In genomic region chr21:38987551-38988210, GRCh38 we compare ENCODE assay signal across 12 cellular contexts.
DNase-seq lines count a peak whose midpoint lies in the region; ATAC-seq and TF ChIP-seq lines count a peak whose summit lies in the region.
"Had no signal": no experiment of that assay in that cellular context is flagged by ENCODE, and none has a peak within 500 bp of the region (broad histone marks: within the 10 kb centered on the region; RNA-seq: fewer than 3 reads in every experiment).

No MANE protein-coding gene starts in this region.

- DNase-seq in cardiac muscle cell (ENCODE audit: low read depth in 1 of 2, low spot score in 1 of 2) (no peak), right atrium auricular region (ENCODE audit: low spot score) (no peak), colonic mucosa (no peak), neural progenitor cell (ENCODE audit: low spot score) (no peak), Calu3 (no peak), MM.1S (no peak), glutamatergic neuron (no peak)
- DNase-seq: dermis blood vessel endothelial cell, left colon had no signal

- peaks cover 54% of the 10 kb centered on the region for H3K4me1 ChIP-seq in cardiac muscle cell (ENCODE audit: low read depth)
- H3K4me1 ChIP-seq in right atrium auricular region, result peaks cover 0 to 79% of the 10 kb centered on the region in 2 donors
- peaks cover 12% of the 10 kb centered on the region for H3K4me1 ChIP-seq in colonic mucosa
- peaks cover 50% of the 10 kb centered on the region for H3K4me1 ChIP-seq in neural progenitor cell
- no peaks in the 10 kb centered on the region for H3K4me1 ChIP-seq in MM.1S (ENCODE audit: low read length)

- H3K36me3 ChIP-seq in cardiac muscle cell, result no peaks in the 10 kb centered on the region
- no peaks in the 10 kb centered on the region for H3K36me3 ChIP-seq in right atrium auricular region
- H3K36me3 ChIP-seq in colonic mucosa, result no peaks in the 10 kb centered on the region
- no peaks in the 10 kb centered on the region for H3K36me3 ChIP-seq in neural progenitor cell
- no peaks in the 10 kb centered on the region for H3K36me3 ChIP-seq in MM.1S (replicated peaks; ENCODE audit: insufficient read depth, low read length)

- H3K4me2 ChIP-seq in neural progenitor cell (peak overlapping the region; percentile 43), MM.1S (ENCODE audit: low read depth, low read length) (no peak overlapping the region)

- H2AFZ ChIP-seq in neural progenitor cell (replicated peaks) (no peak overlapping the region), MM.1S (ENCODE audit: low read length) (no peak overlapping the region)

- no peak for ATAC-seq in HG03097 (IDR thresholded peaks at IDR 0.05; ENCODE audit: low FRiP score, unreplicated experiment)
- ATAC-seq: left colon had no signal

- H3K27ac ChIP-seq in cardiac muscle cell, result peak overlapping the region; percentile 71
- peak overlapping the region in 1 of 2 donors; percentile 8 for H3K27ac ChIP-seq in right atrium auricular region
- peak overlapping the region; percentile 40 for H3K27ac ChIP-seq in colonic mucosa
- no peak overlapping the region for H3K27ac ChIP-seq in neural progenitor cell
- H3K27ac ChIP-seq in MM.1S (ENCODE audit: low read length), result no peak overlapping the region

- H3K9me3 Mint-ChIP-seq in neural progenitor cell (peaks cover 9% of the 10 kb centered on the region), Calu3 (ENCODE audit: low read depth, unreplicated experiment) (no peaks in the 10 kb centered on the region), glutamatergic neuron (ENCODE audit: unreplicated experiment) (peaks cover 7% of the 10 kb centered on the region)

- H3K27ac Mint-ChIP-seq in neural progenitor cell (peak overlapping the region; percentile 78), Calu3 (ENCODE audit: unreplicated experiment) (no peak overlapping the region), glutamatergic neuron (ENCODE audit: unreplicated experiment) (no peak overlapping the region)
- H3K27ac Mint-ChIP-seq: activated naive CD8-positive, alpha-beta T cell; progenitor cell of endocrine pancreas had no signal

- CTCF ChIA-PET in Calu3 (lab: Charles Lee), result no interaction called here

- TF ChIP-seq CTCF in cardiac muscle cell (IDR thresholded peaks at IDR 0.05; ENCODE audit: low read depth, low read length) (no peak), right atrium auricular region (IDR thresholded peaks at IDR 0.05) (no peak), colonic mucosa (IDR thresholded peaks at IDR 0.05) (no peak), neural progenitor cell (IDR thresholded peaks at IDR 0.05) (no peak), Calu3 (IDR thresholded peaks at IDR 0.05; ENCODE audit: unreplicated experiment) (no peak), MM.1S (IDR thresholded peaks at IDR 0.05; ENCODE audit: low read length) (no peak), glutamatergic neuron (IDR thresholded peaks at IDR 0.05; ENCODE audit: partially characterized antibody, unreplicated experiment) (no peak)

- H3K9me3 ChIP-seq in cardiac muscle cell (ENCODE audit: low read depth), result no peaks in the 10 kb centered on the region
- no peaks in the 10 kb centered on the region for H3K9me3 ChIP-seq in right atrium auricular region
- no peaks in the 10 kb centered on the region for H3K9me3 ChIP-seq in colonic mucosa
- H3K9me3 ChIP-seq in neural progenitor cell (ENCODE audit: low read depth), result no peaks in the 10 kb centered on the region
- no peaks in the 10 kb centered on the region for H3K9me3 ChIP-seq in MM.1S (replicated peaks; ENCODE audit: insufficient read depth, low read length)

- H3K79me2 ChIP-seq in neural progenitor cell (ENCODE audit: low read depth) (no peaks in the 10 kb centered on the region), MM.1S (ENCODE audit: low read length) (no peaks in the 10 kb centered on the region)

- H3K27me3 Mint-ChIP-seq in neural progenitor cell (ENCODE audit: insufficient read depth, low read depth) (peaks cover 19% of the 10 kb centered on the region), Calu3 (ENCODE audit: unreplicated experiment) (no peaks in the 10 kb centered on the region), glutamatergic neuron (ENCODE audit: unreplicated experiment) (no peaks in the 10 kb centered on the region)

- peaks cover 5% of the 10 kb centered on the region for H3K36me3 Mint-ChIP-seq in neural progenitor cell
- H3K36me3 Mint-ChIP-seq in Calu3 (ENCODE audit: insufficient read depth, unreplicated experiment), result no peaks in the 10 kb centered on the region
- H3K36me3 Mint-ChIP-seq in glutamatergic neuron (ENCODE audit: unreplicated experiment), result no peaks in the 10 kb centered on the region
- H3K36me3 Mint-ChIP-seq: activated naive CD8-positive, alpha-beta T cell had no signal

- H4K20me1 ChIP-seq in neural progenitor cell (ENCODE audit: low read depth) (no peaks in the 10 kb centered on the region), MM.1S (ENCODE audit: insufficient read depth, low read length) (no peaks in the 10 kb centered on the region)

- no peaks in the 10 kb centered on the region for H3K9me2 ChIP-seq in MM.1S (replicated peaks; ENCODE audit: insufficient read depth, low read length)

- intact Hi-C loops in colonic mucosa (cut with DNase I), result no loop called here
- intact Hi-C loops in Calu3 (cut with micrococcal nuclease; ENCODE audit: unreplicated experiment), result no loop called here

- H3F3A ChIP-seq in neural progenitor cell (ENCODE audit: low read depth) (peaks cover 40% of the 10 kb centered on the region), MM.1S (ENCODE audit: insufficient read depth, low read length) (no peaks in the 10 kb centered on the region)

- H3K4me3 ChIP-seq in cardiac muscle cell (no peak overlapping the region), right atrium auricular region (no peak overlapping the region), colonic mucosa (no peak overlapping the region), neural progenitor cell (no peak overlapping the region), MM.1S (ENCODE audit: low read length) (no peak overlapping the region)

- no TSS peak for BruUV-seq in Calu3 (replicated peaks; lab: Mats Ljungman, UMichigan)

- H3K4me1 Mint-ChIP-seq in neural progenitor cell, result peaks cover 76% of the 10 kb centered on the region
- no peaks in the 10 kb centered on the region for H3K4me1 Mint-ChIP-seq in Calu3 (ENCODE audit: low read depth, unreplicated experiment)
- H3K4me1 Mint-ChIP-seq in glutamatergic neuron (ENCODE audit: low read depth, unreplicated experiment), result peaks cover 35% of the 10 kb centered on the region

- H3K27me3 ChIP-seq in cardiac muscle cell (no peaks in the 10 kb centered on the region), right atrium auricular region (no peaks in the 10 kb centered on the region), colonic mucosa (no peaks in the 10 kb centered on the region), neural progenitor cell (no peaks in the 10 kb centered on the region), MM.1S (replicated peaks; ENCODE audit: insufficient read depth, low read length) (peaks cover 70% of the 10 kb centered on the region)

- peak overlapping the region; percentile 69 for H3K4me3 Mint-ChIP-seq in neural progenitor cell
- H3K4me3 Mint-ChIP-seq in Calu3 (ENCODE audit: low read depth, unreplicated experiment), result no peak overlapping the region
- no peak overlapping the region for H3K4me3 Mint-ChIP-seq in glutamatergic neuron (ENCODE audit: unreplicated experiment)
- H3K4me3 Mint-ChIP-seq: activated naive CD8-positive, alpha-beta T cell had no signal

- peak overlapping the region in 1 of 2 donors; percentile 9 for H3K9ac ChIP-seq in colonic mucosa (ENCODE audit: low read depth in 2 of 2, low read length in 2 of 2)
- no peak overlapping the region for H3K9ac ChIP-seq in neural progenitor cell
- H3K9ac ChIP-seq in MM.1S (ENCODE audit: low read length), result no peak overlapping the region

Comparison
In these comparisons a context has a peak if more than half of its experiments do, and no peak if none do; other contexts are left out.
1. H3K27ac ChIP-seq: peak in cardiac muscle cell (single experiment) and colonic mucosa (single experiment); none in neural progenitor cell (single experiment) and MM.1S (single experiment).